Comparison of ENCODE assay signal across 1 cellular context in genomic region chr5:137858223-137858916, GRCh38.
TF ChIP-seq lines count a peak whose summit lies in the region.

No MANE protein-coding gene starts in this region.

TF ChIP-seq in GM23338, 12 proteins besides CTCF, POLR2A, EP300 and RAD21 (continued from another document):
- TF ChIP-seq REST (IDR thresholded peaks at IDR 0.05; ENCODE audit: unreplicated experiment), result no peak
- TF ChIP-seq EZH2phosphoT487 (IDR thresholded peaks at IDR 0.05; ENCODE audit: unreplicated experiment), result no peak
- TF ChIP-seq JUNB (IDR thresholded peaks at IDR 0.05; ENCODE audit: unreplicated experiment), result no peak
- TF ChIP-seq ZNF331 (CRISPR knock-in tag; IDR thresholded peaks at IDR 0.05; ENCODE audit: low read depth), result no peak
- TF ChIP-seq, protein P1, sequence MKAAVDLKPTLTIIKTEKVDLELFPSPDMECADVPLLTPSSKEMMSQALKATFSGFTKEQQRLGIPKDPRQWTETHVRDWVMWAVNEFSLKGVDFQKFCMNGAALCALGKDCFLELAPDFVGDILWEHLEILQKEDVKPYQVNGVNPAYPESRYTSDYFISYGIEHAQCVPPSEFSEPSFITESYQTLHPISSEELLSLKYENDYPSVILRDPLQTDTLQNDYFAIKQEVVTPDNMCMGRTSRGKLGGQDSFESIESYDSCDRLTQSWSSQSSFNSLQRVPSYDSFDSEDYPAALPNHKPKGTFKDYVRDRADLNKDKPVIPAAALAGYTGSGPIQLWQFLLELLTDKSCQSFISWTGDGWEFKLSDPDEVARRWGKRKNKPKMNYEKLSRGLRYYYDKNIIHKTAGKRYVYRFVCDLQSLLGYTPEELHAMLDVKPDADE (IDR thresholded peaks at IDR 0.05), result no peak
